Comparison of ENCODE assay signal across 17 cellular contexts in the genomic region with DNA sequence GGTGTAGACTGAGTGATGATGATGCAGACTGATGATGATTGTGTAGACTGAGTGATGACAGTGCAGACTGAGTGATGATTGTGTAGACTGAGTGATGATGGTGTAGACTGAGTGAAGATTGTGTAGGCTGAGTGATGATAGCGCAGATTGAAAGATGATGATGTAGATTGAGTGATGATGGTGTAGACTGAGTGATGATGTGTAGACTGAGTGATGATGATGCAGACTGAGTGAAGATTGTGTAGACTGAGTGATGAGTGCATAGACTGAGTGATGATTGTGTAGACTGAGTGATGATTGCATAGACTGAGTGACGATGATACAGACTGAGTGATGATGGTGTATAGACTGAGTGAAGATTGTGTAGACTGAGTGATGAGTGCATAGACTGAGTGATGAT. TPM values are rescaled to one million over a fixed set of nuclear protein-coding genes. Genes with fewer than 3 reads are reported as not detected.
DNase-seq lines count a peak whose midpoint lies in the region; ATAC-seq, FAIRE-seq and TF ChIP-seq lines count a peak whose summit lies in the region.
"Had no signal": no experiment of that assay in that cellular context is flagged by ENCODE, and none has a peak within 500 bp of the region (broad histone marks: within the 10 kb centered on the region; RNA-seq: fewer than 3 reads in every experiment).

No MANE protein-coding gene starts in this region.

- no peak for ATAC-seq in K562
- ATAC-seq in GM23338 = no peak

- H3K4me2 ChIP-seq in K562 (ENCODE audit: insufficient read depth, low read length) (no peak overlapping the region), trophoblast cell (ENCODE audit: low read length) (no peak overlapping the region), GM23338 (no peak overlapping the region)
- H3K4me2 ChIP-seq: A549, KMS-11 had no signal

- H3K18ac ChIP-seq in trophoblast cell (ENCODE audit: low read length) = no peak overlapping the region

- no peak overlapping the region for H3K4me3 Mint-ChIP-seq in GM23338
- H3K4me3 Mint-ChIP-seq: CD4-positive, alpha-beta T cell; H9 had no signal

- CTCF ChIA-PET in HEK293T (lab: Yijun Ruan, JAX) (no interaction called here), K562 (lab: Yijun Ruan, JAX; ENCODE audit: low intra/inter-chr PET ratio) (no interaction called here)

- no peaks in the 10 kb centered on the region for H3K79me1 ChIP-seq in trophoblast cell (ENCODE audit: low read length)

- H3K9ac ChIP-seq in K562 (ENCODE audit: insufficient read depth in 1 of 2, low read depth in 2 of 2, low read length in 2 of 2) (no peak overlapping the region), trophoblast cell (ENCODE audit: low read length) (no peak overlapping the region)
- H3K9ac ChIP-seq: KMS-11 had no signal

- H3K27me3 ChIP-seq in K562 (ENCODE audit: control insufficient read depth in 2 of 2, insufficient read depth in 2 of 2, low read length in 2 of 2) (no peaks in the 10 kb centered on the region; a peak in 1 of 5 replicates), trophoblast cell (ENCODE audit: insufficient read depth, low read length) (no peaks in the 10 kb centered on the region), tibial nerve (no peaks in the 10 kb centered on the region), transverse colon (no peaks in the 10 kb centered on the region), GM23338 (ENCODE audit: insufficient read depth) (peaks cover 5% of the 10 kb centered on the region; the same call in 1 of the 2 replicates)

- no peak overlapping the region for H2BK12ac ChIP-seq in trophoblast cell (ENCODE audit: low read length)

- 9% methylated on average over 2 of the region's 2 CpGs for WGBS in K562 (ENCODE audit: insufficient coverage, low coverage, missing lambda C conversion rate)
- 100% methylated on average over 1 of the region's 2 CpGs for WGBS in trophoblast cell (ENCODE audit: extremely low coverage, insufficient coverage, insufficient read length)
- 94 to 95% methylated on average over 2 of the region's 2 CpGs for WGBS in tibial nerve, 2 donors
- WGBS in transverse colon (ENCODE audit: low coverage in 1 of 2), 2 donors = 86 to 97% methylated on average over 2 of the region's 2 CpGs

- H3K14ac ChIP-seq in trophoblast cell (ENCODE audit: low read length) = no peak overlapping the region

- TF ChIP-seq CTCF in K562 (IDR thresholded peaks at IDR 0.05 in 2 of 3, conservative IDR thresholded peaks at IDR 0.05 in 1 of 3; ENCODE audit: insufficient read depth in 2 of 3, low read depth in 1 of 3, low read length in 3 of 3) (no peak), tibial nerve (IDR thresholded peaks at IDR 0.05) (no peak), transverse colon (IDR thresholded peaks at IDR 0.05) (no peak), GM23338 (conservative IDR thresholded peaks at IDR 0.05; ENCODE audit: low read depth in 2 of 2) (no peak)

- FAIRE-seq in GM12892 (lab: Jason Lieb, UNC) = peak; percentile 36
- peak; percentile 23 for FAIRE-seq in K562 (lab: Jason Lieb, UNC)
- FAIRE-seq: A549, G401.6, GM19239 had no signal

- no peak overlapping the region for H2BK120ac ChIP-seq in trophoblast cell (ENCODE audit: insufficient read depth, low read length, poor library complexity)

- no peak overlapping the region for H2BK5ac ChIP-seq in trophoblast cell (ENCODE audit: low read depth, low read length, poor library complexity)

- peak overlapping the region; percentile 33 for H3K23ac ChIP-seq in trophoblast cell (ENCODE audit: low read length)

- H3K36me3 ChIP-seq in K562 (ENCODE audit: control insufficient read depth, insufficient read depth, low read length) (no peaks in the 10 kb centered on the region), trophoblast cell (ENCODE audit: control insufficient read depth in 1 of 2, insufficient read depth in 2 of 2, low read length in 2 of 2) (peaks cover 2 to 4% of the 10 kb centered on the region in 2 experiments), tibial nerve (peaks cover 0 to 3% (median 0%) of the 10 kb centered on the region in 3 donors), transverse colon (no peaks in the 10 kb centered on the region), GM23338 (ENCODE audit: insufficient read depth) (no peaks in the 10 kb centered on the region)

- no peaks in the 10 kb centered on the region for H3K36me3 Mint-ChIP-seq in GM23338 (ENCODE audit: low read depth)

- H2AFZ ChIP-seq in K562 (ENCODE audit: low read depth, low read length) = no peak overlapping the region
- no peak overlapping the region for H2AFZ ChIP-seq in trophoblast cell (ENCODE audit: insufficient read depth, low read length, poor library complexity)
- H2AFZ ChIP-seq in GM23338 = no peak overlapping the region

- BruUV-seq in K562 (replicated peaks; lab: Mats Ljungman, UMichigan) = no TSS peak

- H3K27me3 Mint-ChIP-seq in GM23338 (ENCODE audit: insufficient read depth, low read depth, poor library complexity) = peaks cover 2% of the 10 kb centered on the region
- H3K27me3 Mint-ChIP-seq: CD4-positive, alpha-beta T cell had no signal

- H3K27ac Mint-ChIP-seq in GM23338 = no peak overlapping the region
- H3K27ac Mint-ChIP-seq: CD4-positive, alpha-beta T cell; H9 had no signal

- TF ChIP-seq POLR2A in GM12892 (IDR thresholded peaks at IDR 0.05; ENCODE audit: low read depth, low read length) (no peak), K562 (conservative IDR thresholded peaks at IDR 0.05) (no peak), tibial nerve (IDR thresholded peaks at IDR 0.05) (no peak), transverse colon (IDR thresholded peaks at IDR 0.05) (no peak)

- no peak for TF ChIP-seq RAD21 in K562 (CRISPR knock-in tag; conservative IDR thresholded peaks at IDR 0.05 in 1 of 2, IDR thresholded peaks at IDR 0.05 in 1 of 2)

- H3F3A ChIP-seq in GM23338 (replicated peaks; ENCODE audit: low read depth) = no peaks in the 10 kb centered on the region

- no peak overlapping the region for H3K4ac ChIP-seq in trophoblast cell (ENCODE audit: low read depth, low read length)

- H4K20me1 ChIP-seq in K562 (replicated peaks; ENCODE audit: control insufficient read depth, insufficient read depth, low read length) = no peaks in the 10 kb centered on the region
- no peaks in the 10 kb centered on the region for H4K20me1 ChIP-seq in GM23338 (replicated peaks; ENCODE audit: insufficient read depth)

- TF ChIP-seq EP300 in K562 (IDR thresholded peaks at IDR 0.05; ENCODE audit: low read length) (no peak), tibial nerve (IDR thresholded peaks at IDR 0.05) (no peak), transverse colon (IDR thresholded peaks at IDR 0.05; ENCODE audit: low read depth) (no peak)

- no peak overlapping the region for H4K91ac ChIP-seq in trophoblast cell (ENCODE audit: low read depth, low read length)

- H3K9me3 Mint-ChIP-seq in GM23338 = peaks cover 15% of the 10 kb centered on the region

- no peaks in the 10 kb centered on the region for H3K9me1 ChIP-seq in K562 (ENCODE audit: control insufficient read depth, insufficient read depth, low read length)

- no peaks in the 10 kb centered on the region for H3K9me2 ChIP-seq in GM23338 (ENCODE audit: insufficient read depth)

- POLR2A ChIA-PET in HEK293T (lab: Yijun Ruan, JAX) = interaction anchor here (1.0 kb wide), 1 partner anchor 10 kb away, joined by 3 read pairs; no protein-coding TSS in a partner anchor
- POLR2A ChIA-PET in K562 (lab: Yijun Ruan, JAX) = no interaction called here

- no peak overlapping the region for H3K27ac ChIP-seq in K562 (ENCODE audit: extremely low read depth, low read depth, low read length)
- H3K27ac ChIP-seq in trophoblast cell (ENCODE audit: low read depth, low read length) = no peak overlapping the region
- H3K27ac ChIP-seq in tibial nerve = no peak overlapping the region
- no peak overlapping the region for H3K27ac ChIP-seq in transverse colon
- H3K27ac ChIP-seq in GM23338 (ENCODE audit: low read depth) = no peak overlapping the region
- H3K27ac ChIP-seq: A549, C4-2B, KMS-11 had no signal

- H3K4me3 ChIP-seq in K562 = no peak overlapping the region
- no peak overlapping the region for H3K4me3 ChIP-seq in trophoblast cell (ENCODE audit: low read depth, low read length)
- H3K4me3 ChIP-seq in tibial nerve = no peak overlapping the region
- no peak overlapping the region for H3K4me3 ChIP-seq in transverse colon
- H3K4me3 ChIP-seq in GM23338 = no peak overlapping the region
- H3K4me3 ChIP-seq: A549 had no signal

- H3K9me3 ChIP-seq in K562 (replicated peaks; ENCODE audit: control insufficient read depth, insufficient read depth, low read depth, low read length) (no peaks in the 10 kb centered on the region; the same call in 1 of the 2 replicates), trophoblast cell (ENCODE audit: insufficient read depth, low read depth, low read length) (no peaks in the 10 kb centered on the region), tibial nerve (peaks cover 0 to 27% (median 2%) of the 10 kb centered on the region in 4 donors), transverse colon (peaks cover 0 to 3% of the 10 kb centered on the region in 2 donors)

- no peak for DNase-seq in GM12892 (ENCODE audit: insufficient read length)
- DNase-seq in HEK293T (ENCODE audit: extremely low spot score) = no peak
- no peak for DNase-seq in K562 (ENCODE audit: extremely low read depth in 1 of 4, low spot score in 3 of 4)
- DNase-seq in trophoblast cell = no peak
- DNase-seq in tibial nerve (ENCODE audit: low spot score in 2 of 2) = no peak
- DNase-seq in transverse colon = no peak
- no peak for DNase-seq in GM23338 (ENCODE audit: low spot score)
- DNase-seq: AML-193; Caco-2; CD4-positive, alpha-beta T cell; GOT3; H9 had no signal

- H3K79me2 ChIP-seq in K562 (ENCODE audit: control insufficient read depth, insufficient read depth, low read length) (no peaks in the 10 kb centered on the region), trophoblast cell (ENCODE audit: control insufficient read depth, insufficient read depth, low read length, poor library complexity) (no peaks in the 10 kb centered on the region), GM23338 (replicated peaks; ENCODE audit: insufficient read depth) (no peaks in the 10 kb centered on the region)

- no peak overlapping the region for H4K8ac ChIP-seq in trophoblast cell (ENCODE audit: low read depth, low read length)

- in situ Hi-C loops in K562 (cut with MboI) (no loop called here), transverse colon (cut with MboI; ENCODE audit: low pct_ligation_motif_present in 1 of 4, low pct_unique_long_range_greater_than_20kb in 1 of 4, low sequenced_read_pairs in 3 of 4) (no loop called here)

- H3K4me1 ChIP-seq in K562 (replicated peaks in 1 of 2; ENCODE audit: control insufficient read depth in 2 of 2, insufficient read depth in 2 of 2, low read length in 2 of 2) = no peaks in the 10 kb centered on the region
- peaks cover 4 to 5% of the 10 kb centered on the region in 2 experiments for H3K4me1 ChIP-seq in trophoblast cell (ENCODE audit: control insufficient read depth in 1 of 2, insufficient read depth in 2 of 2, low read length in 2 of 2)
- H3K4me1 ChIP-seq in tibial nerve = no peaks in the 10 kb centered on the region
- no peaks in the 10 kb centered on the region for H3K4me1 ChIP-seq in transverse colon
- no peaks in the 10 kb centered on the region for H3K4me1 ChIP-seq in GM23338 (ENCODE audit: insufficient read depth)
- H3K4me1 ChIP-seq: A549, Caco-2 had no signal

- H2AK5ac ChIP-seq in trophoblast cell (ENCODE audit: low read length) = no peak overlapping the region

- intact Hi-C loops in K562 (cut with micrococcal nuclease) = loop anchor here (10.0 kb wide), 1 partner anchor 217 kb away; no protein-coding TSS in a partner anchor
- intact Hi-C loops in transverse colon (cut with DNase I; ENCODE audit: low total_unique reads) = no loop called here

- H4K12ac ChIP-seq in trophoblast cell (ENCODE audit: low read depth, low read length) = no peak overlapping the region

- H3K4me1 Mint-ChIP-seq in GM23338 = no peaks in the 10 kb centered on the region
- H3K4me1 Mint-ChIP-seq: H9 had no signal

RNA-seq across cellular contexts. Expression of a gene that starts 28.7 kb away (rescaled TPM):
- 0.23 TPM for polyA plus RNA-seq in GM12892 (2012; ENCODE audit: missing spikeins)
- 18.2 and 25.0 TPM in 2 replicates for total RNA-seq in K562 (2011; cell fraction: chromatin; rRNA removed; ENCODE audit: low replicate concordance)
- total RNA-seq in K562 (2011; cell fraction: nucleolus; rRNA removed) = 12.5 and 13.6 TPM in 2 replicates
- 18.5 and 25.7 TPM in 2 replicates for total RNA-seq in K562 (2011; cell fraction: nucleoplasm; rRNA removed)
- 66.2 TPM in 2 replicates for total RNA-seq in K562 (2014; rRNA removed)
- 43.3 and 43.5 TPM in 2 replicates for total RNA-seq in K562 (2014; rRNA removed; fragmentation: Illumina TruSeq; extraction: Trizol)
- 25.1 and 29.3 TPM in 2 replicates for total RNA-seq in K562 (2015; rRNA removed; fragmentation: Illumina TruSeq; extraction: Trizol)
- 56.5 and 56.9 TPM in 2 replicates for total RNA-seq in K562 (2021)
- polyA plus RNA-seq in K562 (2011; rRNA removed) = 25.6 and 45.4 TPM in 2 replicates
- 26.9 and 37.2 TPM in 2 replicates for polyA plus RNA-seq in K562 (2011; cell fraction: cytosol; rRNA removed)
- 11.3 and 14.9 TPM in 2 replicates for polyA plus RNA-seq in K562 (2011; cell fraction: nucleus; rRNA removed)
- 41.1 and 110 TPM in 2 replicates for polyA plus RNA-seq in K562 (2012)
- 41.0 and 42.1 TPM in 2 replicates for polyA plus RNA-seq in K562 (2014; fragmentation: Illumina TruSeq; extraction: Trizol)
- polyA plus RNA-seq in K562 (2014; fragmentation: Nextera tagmentation; extraction: Ambion mirVana) = 10 to 100 TPM in 1 of 2 experiments, 1 to 10 TPM in 1; 8.7 to 13.3 TPM
- polyA plus RNA-seq in K562 (2014; rRNA removed) = 54.5 and 56.0 TPM in 2 replicates
- 21.1 and 30.9 TPM in 2 replicates for polyA minus RNA-seq in K562 (2011; rRNA and poly(A)+ RNA removed)
- polyA minus RNA-seq in K562 (2011; cell fraction: cytosol; rRNA and poly(A)+ RNA removed) = 6.7 and 15.0 TPM in 2 replicates
- polyA minus RNA-seq in K562 (2011; cell fraction: nucleus; rRNA and poly(A)+ RNA removed) = 8.4 and 9.6 TPM in 2 replicates
- polyA plus RNA-seq in trophoblast cell (2013) = 44.3 and 47.9 TPM in 2 replicates
- total RNA-seq in tibial nerve = 10 to 100 TPM; 11.1 to 63.0 (median 23.5) TPM
- total RNA-seq in transverse colon = 10 to 100 TPM in 1 of 4 donors, 1 to 10 TPM in 3; 3.3 to 10.7 (median 7.8) TPM
- total RNA-seq in GM23338 (2014; rRNA removed; shearing (Covaris generic)) = 3.2 and 4.9 TPM in 2 replicates
- polyA plus RNA-seq in GM23338 (2016; fragmentation: Nextera tagmentation; extraction: Ambion mirVana) = 3.4 and 3.8 TPM in 2 replicates

RNA-seq across cellular contexts. Expression of a gene that starts 32.5 kb away (rescaled TPM):
- polyA plus RNA-seq in GM12892 (2012; ENCODE audit: missing spikeins) = 21.6 TPM
- 34.0 and 60.9 TPM in 2 replicates for total RNA-seq in K562 (2011; cell fraction: chromatin; rRNA removed; ENCODE audit: low replicate concordance)
- 35.9 and 44.0 TPM in 2 replicates for total RNA-seq in K562 (2011; cell fraction: nucleolus; rRNA removed)
- 68.0 and 76.8 TPM in 2 replicates for total RNA-seq in K562 (2011; cell fraction: nucleoplasm; rRNA removed)
- total RNA-seq in K562 (2014; rRNA removed) (54.8 and 66.6 TPM in 2 replicates), K562 (2014; rRNA removed; fragmentation: Illumina TruSeq; extraction: Trizol) (85.3 and 92.3 TPM in 2 replicates), K562 (2015; rRNA removed; fragmentation: Illumina TruSeq; extraction: Trizol) (70.0 and 74.0 TPM in 2 replicates), K562 (2021) (63.5 and 65.5 TPM in 2 replicates), tibial nerve (10 to 100 TPM; 11.6 to 25.3 (median 14.6) TPM), transverse colon (10 to 100 TPM in 2 of 4 donors, 1 to 10 TPM in 2; 7.1 to 37.3 (median 18.4) TPM)
- polyA plus RNA-seq in K562 (2011; rRNA removed) (101 and 139 TPM in 2 replicates), K562 (2014; fragmentation: Illumina TruSeq; extraction: Trizol) (110 and 129 TPM in 2 replicates), K562 (2014; fragmentation: Nextera tagmentation; extraction: Ambion mirVana) (10 to 100 TPM; 61.9 to 71.0 TPM), K562 (2014; rRNA removed) (117 and 128 TPM in 2 replicates), GM23338 (2016; fragmentation: Nextera tagmentation; extraction: Ambion mirVana) (20.0 and 22.7 TPM in 2 replicates)
- 40.2 and 61.9 TPM in 2 replicates for polyA plus RNA-seq in K562 (2011; cell fraction: cytosol; rRNA removed)
- 45.5 and 69.3 TPM in 2 replicates for polyA plus RNA-seq in K562 (2011; cell fraction: nucleus; rRNA removed)
- 68.8 and 104 TPM in 2 replicates for polyA plus RNA-seq in K562 (2012)
- 49.0 and 59.1 TPM in 2 replicates for polyA minus RNA-seq in K562 (2011; rRNA and poly(A)+ RNA removed)
- 18.5 and 25.1 TPM in 2 replicates for polyA minus RNA-seq in K562 (2011; cell fraction: cytosol; rRNA and poly(A)+ RNA removed)
- 12.0 and 15.7 TPM in 2 replicates for polyA minus RNA-seq in K562 (2011; cell fraction: nucleus; rRNA and poly(A)+ RNA removed)
- polyA plus RNA-seq in trophoblast cell (2013) = 14.3 and 14.6 TPM in 2 replicates
- 10.4 and 18.8 TPM in 2 replicates for total RNA-seq in GM23338 (2014; rRNA removed; shearing (Covaris generic))

RNA-seq across cellular contexts. Expression of a gene that starts 32.7 kb away (rescaled TPM):
- 13.1 TPM for polyA plus RNA-seq in GM12892 (2012; ENCODE audit: missing spikeins)
- total RNA-seq in K562 (2011; cell fraction: chromatin; rRNA removed; ENCODE audit: low replicate concordance) = 12.9 and 36.9 TPM in 2 replicates
- 7.5 and 12.8 TPM in 2 replicates for total RNA-seq in K562 (2011; cell fraction: nucleolus; rRNA removed)
- total RNA-seq in K562 (2011; cell fraction: nucleoplasm; rRNA removed) = 15.6 and 17.7 TPM in 2 replicates
- total RNA-seq in K562 (2014; rRNA removed) (6.2 and 7.9 TPM in 2 replicates), K562 (2014; rRNA removed; fragmentation: Illumina TruSeq; extraction: Trizol) (7.6 and 9.1 TPM in 2 replicates), K562 (2015; rRNA removed; fragmentation: Illumina TruSeq; extraction: Trizol) (9.0 and 12.2 TPM in 2 replicates), K562 (2021) (10.9 and 12.3 TPM in 2 replicates), tibial nerve (10 to 100 TPM; 20.4 to 30.1 (median 25.6) TPM), transverse colon (100 to 1,000 TPM in 2 of 4 donors, 10 to 100 TPM in 2; 44.8 to 178 (median 117) TPM)
- polyA plus RNA-seq in K562 (2011; rRNA removed) (7.4 and 9.6 TPM in 2 replicates), K562 (2014; fragmentation: Illumina TruSeq; extraction: Trizol) (10.4 and 13.8 TPM in 2 replicates), K562 (2014; fragmentation: Nextera tagmentation; extraction: Ambion mirVana) (1 to 10 TPM; 1.7 to 2.2 TPM), K562 (2014; rRNA removed) (9.6 and 11.4 TPM in 2 replicates), GM23338 (2016; fragmentation: Nextera tagmentation; extraction: Ambion mirVana) (3.8 and 4.9 TPM in 2 replicates)
- polyA plus RNA-seq in K562 (2011; cell fraction: cytosol; rRNA removed) = 2.2 and 2.5 TPM in 2 replicates
- 23.4 and 28.7 TPM in 2 replicates for polyA plus RNA-seq in K562 (2011; cell fraction: nucleus; rRNA removed)
- 8.7 and 13.9 TPM in 2 replicates for polyA plus RNA-seq in K562 (2012)
- polyA minus RNA-seq in K562 (2011; rRNA and poly(A)+ RNA removed) = 13.1 and 17.5 TPM in 2 replicates
- 4.4 and 6.1 TPM in 2 replicates for polyA minus RNA-seq in K562 (2011; cell fraction: cytosol; rRNA and poly(A)+ RNA removed)
- 21.4 and 25.0 TPM in 2 replicates for polyA minus RNA-seq in K562 (2011; cell fraction: nucleus; rRNA and poly(A)+ RNA removed)
- polyA plus RNA-seq in trophoblast cell (2013) = 5.5 and 6.0 TPM in 2 replicates
- 9.4 and 13.5 TPM in 2 replicates for total RNA-seq in GM23338 (2014; rRNA removed; shearing (Covaris generic))
